In the genomic region with DNA sequence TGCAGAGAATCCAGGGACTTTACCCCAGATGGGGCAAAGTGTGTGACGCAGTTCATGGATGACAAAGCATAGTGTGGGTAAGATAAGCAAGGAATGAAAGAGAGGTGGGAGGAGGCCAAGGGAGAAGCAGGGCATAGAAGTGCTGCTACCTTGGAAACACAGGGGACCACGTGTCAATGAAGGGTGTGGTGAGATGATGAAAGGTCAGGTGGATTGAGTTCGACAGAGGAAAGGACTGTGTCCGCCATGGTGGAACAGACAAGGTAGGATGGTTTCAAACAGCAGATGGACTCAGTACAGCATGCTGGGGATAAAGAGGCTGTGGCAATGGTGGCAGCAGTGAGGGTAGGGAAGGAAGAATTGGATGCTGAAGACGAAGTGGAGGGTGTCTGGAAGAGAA, we compare ENCODE assay signal across 8 cellular contexts.
"Had no signal": no experiment of that assay in that cellular context is flagged by ENCODE, and none has a peak within 500 bp of the region (broad histone marks: within the 10 kb centered on the region; RNA-seq: fewer than 3 reads in every experiment).

No MANE protein-coding gene starts in this region.

- H3K27ac Mint-ChIP-seq: GM23338, H9, HFFc6, IgD-negative memory B cell had no signal

- H3K27me3 Mint-ChIP-seq: IgD-negative memory B cell had no signal

- H3K4me3 Mint-ChIP-seq: GM23338, H9, HFFc6, IgD-negative memory B cell had no signal

- H3K9me3 Mint-ChIP-seq: GM23338, H9, HFFc6, IgD-negative memory B cell had no signal

- DNase-seq: H9, HCEC 1CT, HFFc6, KG1 had no signal

- H3K27ac ChIP-seq: HL-60 had no signal

- H3K4me1 Mint-ChIP-seq: GM23338, H9, IgD-negative memory B cell had no signal

- ATAC-seq: GM23338, HepG2 had no signal
